Comparison of ENCODE assay signal across 19 cellular contexts in genomic region chr2:182817558-182817957, GRCh38. TPM values are rescaled to one million over a fixed set of nuclear protein-coding genes. Genes with fewer than 3 reads are reported as not detected.
DNase-seq lines count a peak whose midpoint lies in the region; FAIRE-seq and TF ChIP-seq lines count a peak whose summit lies in the region.
"Had no signal": no experiment of that assay in that cellular context is flagged by ENCODE, and none has a peak within 500 bp of the region (broad histone marks: within the 10 kb centered on the region; RNA-seq: fewer than 3 reads in every experiment).

No MANE protein-coding gene starts in this region.

- H3K9me2 ChIP-seq in neural cell (ENCODE audit: insufficient read depth, low read length): no peaks in the 10 kb centered on the region

- no peak overlapping the region for H3K4me3 Mint-ChIP-seq in chondrocyte (ENCODE audit: unreplicated experiment)
- H3K4me3 Mint-ChIP-seq in activated naive CD4-positive, alpha-beta T cell treated with anti-CD3 and anti-CD28 coated beads for 36 hours: no peak overlapping the region
- H3K4me3 Mint-ChIP-seq: CD4-positive, CD25-positive, alpha-beta regulatory T cell; IgD-negative memory B cell had no signal

- H3K27me3 ChIP-seq in neural cell (ENCODE audit: insufficient read depth, low read depth, low read length) (no peaks in the 10 kb centered on the region), small intestine (ENCODE audit: control insufficient read depth in 2 of 2, insufficient read depth in 2 of 2, low read length in 2 of 2) (no peaks in the 10 kb centered on the region), osteoblast (ENCODE audit: insufficient read depth, low read length) (peaks cover 27% of the 10 kb centered on the region)

- H3K9me3 Mint-ChIP-seq in chondrocyte (ENCODE audit: low read depth): no peaks in the 10 kb centered on the region
- H3K9me3 Mint-ChIP-seq in activated naive CD4-positive, alpha-beta T cell treated with anti-CD3 and anti-CD28 coated beads for 36 hours: no peaks in the 10 kb centered on the region
- H3K9me3 Mint-ChIP-seq: GM23338, IgD-negative memory B cell had no signal

- H2AFZ ChIP-seq in neural cell (ENCODE audit: low read depth, low read length) (no peak overlapping the region), osteoblast (ENCODE audit: low read length) (no peak overlapping the region)
- H2AFZ ChIP-seq: GM23338 had no signal

- peak; percentile 44 for FAIRE-seq in small intestine (lab: Jason Lieb, UNC)

- no peak for TF ChIP-seq EP300 in neural cell (conservative IDR thresholded peaks at IDR 0.05; ENCODE audit: poor library complexity, severe bottlenecking)

- no peaks in the 10 kb centered on the region for H3K9me3 ChIP-seq in SK-N-MC (ENCODE audit: low read depth, low read length)
- no peaks in the 10 kb centered on the region for H3K9me3 ChIP-seq in neural cell (ENCODE audit: low read length)
- H3K9me3 ChIP-seq in small intestine (ENCODE audit: control insufficient read depth, low read depth): no peaks in the 10 kb centered on the region
- no peaks in the 10 kb centered on the region for H3K9me3 ChIP-seq in osteoblast (ENCODE audit: low read depth, low read length)

- H3K4me1 Mint-ChIP-seq in chondrocyte (ENCODE audit: low read depth): peaks cover 26% of the 10 kb centered on the region
- H3K4me1 Mint-ChIP-seq in activated naive CD4-positive, alpha-beta T cell treated with anti-CD3 and anti-CD28 coated beads for 36 hours (ENCODE audit: low read depth): no peaks in the 10 kb centered on the region
- H3K4me1 Mint-ChIP-seq: CD4-positive, CD25-positive, alpha-beta regulatory T cell; IgD-negative memory B cell had no signal

- H3K27ac ChIP-seq in SK-N-MC: no peak overlapping the region
- H3K27ac ChIP-seq in neural cell (ENCODE audit: low read length): peak overlapping the region; percentile 21
- H3K27ac ChIP-seq in small intestine (ENCODE audit: low read depth in 1 of 2, low read length in 1 of 2): no peak overlapping the region
- no peak overlapping the region for H3K27ac ChIP-seq in osteoblast (ENCODE audit: low read depth, low read length)

- DNase-seq in SK-N-MC (ENCODE audit: low read depth, low spot score) (no peak), chondrocyte (ENCODE audit: low spot score) (no peak), small intestine (no peak), osteoblast (ENCODE audit: insufficient read length, low spot score, missing footprints) (no peak)
- no peak for DNase-seq in stimulated activated naive CD4-positive, alpha-beta T cell treated with Interleukin-2 at 50 U/mL for 16 hours (lab: John Stamatoyannopoulos, UW)
- no peak for DNase-seq in activated naive CD4-positive, alpha-beta T cell treated with anti-CD3 and anti-CD28 coated beads for 36 hours
- DNase-seq: CD4-positive, CD25-positive, alpha-beta regulatory T cell; DMS79; HCEC 1CT; NCI-H1105; NCI-H146; NCI-H2029; NCI-H226; NCI-H510A treated with DMSO at 0.1 percent for 48 hours; NCI-H748 treated with DMSO at 0.1 percent for 48 hours; SIG-M5 had no signal

- H4K20me1 ChIP-seq in neural cell (ENCODE audit: insufficient read depth): no peaks in the 10 kb centered on the region
- H4K20me1 ChIP-seq in osteoblast (ENCODE audit: insufficient read depth, low read length): no peaks in the 10 kb centered on the region

- intact Hi-C loops in activated naive CD4-positive, alpha-beta T cell treated with anti-CD3 and anti-CD28 coated beads for 36 hours (cut with micrococcal nuclease): no loop called here

- peak overlapping the region; percentile 75 for H3K27ac Mint-ChIP-seq in chondrocyte (ENCODE audit: unreplicated experiment)
- H3K27ac Mint-ChIP-seq in activated naive CD4-positive, alpha-beta T cell treated with anti-CD3 and anti-CD28 coated beads for 36 hours: no peak overlapping the region
- H3K27ac Mint-ChIP-seq: CD4-positive, CD25-positive, alpha-beta regulatory T cell; IgD-negative memory B cell had no signal

- H3K36me3 ChIP-seq in SK-N-MC (ENCODE audit: insufficient read depth, low read length) (no peaks in the 10 kb centered on the region), neural cell (ENCODE audit: insufficient read depth, low read length) (no peaks in the 10 kb centered on the region), small intestine (ENCODE audit: control insufficient read depth in 2 of 2, insufficient read depth in 2 of 2, low read length in 2 of 2) (no peaks in the 10 kb centered on the region), osteoblast (ENCODE audit: insufficient read depth, low read length) (no peaks in the 10 kb centered on the region)

- no peaks in the 10 kb centered on the region for H3K27me3 Mint-ChIP-seq in chondrocyte (ENCODE audit: low read depth)
- peaks cover 2% of the 10 kb centered on the region for H3K27me3 Mint-ChIP-seq in activated naive CD4-positive, alpha-beta T cell treated with anti-CD3 and anti-CD28 coated beads for 36 hours (ENCODE audit: low read depth)

- H3K9ac ChIP-seq in SK-N-MC (ENCODE audit: insufficient read length): no peak overlapping the region
- H3K9ac ChIP-seq in neural cell (ENCODE audit: low read length): no peak overlapping the region

- TF ChIP-seq CTCF in chondrocyte (IDR thresholded peaks at IDR 0.05) (no peak), neural cell (IDR thresholded peaks at IDR 0.05; ENCODE audit: poor library complexity, severe bottlenecking) (no peak), osteoblast (IDR thresholded peaks at IDR 0.05; ENCODE audit: extremely low read depth, low read depth, low read length) (no peak)

- H3K36me3 Mint-ChIP-seq in chondrocyte (ENCODE audit: low read depth): no peaks in the 10 kb centered on the region
- H3K36me3 Mint-ChIP-seq in activated naive CD4-positive, alpha-beta T cell treated with anti-CD3 and anti-CD28 coated beads for 36 hours (ENCODE audit: low read depth): no peaks in the 10 kb centered on the region
- H3K36me3 Mint-ChIP-seq: CD4-positive, CD25-positive, alpha-beta regulatory T cell; IgD-negative memory B cell had no signal

- no peak for TF ChIP-seq RAD21 in neural cell (conservative IDR thresholded peaks at IDR 0.05)

- CTCF ChIA-PET in activated naive CD4-positive, alpha-beta T cell treated with anti-CD3 and anti-CD28 coated beads for 36 hours (lab: Charles Lee): no interaction called here

- H3K79me2 ChIP-seq in neural cell (replicated peaks; ENCODE audit: insufficient read depth, low read length) (no peaks in the 10 kb centered on the region), osteoblast (ENCODE audit: insufficient read depth, low read length) (no peaks in the 10 kb centered on the region)

- H3K4me2 ChIP-seq in neural cell (ENCODE audit: low read length) (peak overlapping the region; percentile 12), osteoblast (ENCODE audit: insufficient read depth, low read length) (no peak overlapping the region)

- peak overlapping the region; percentile 11; the same call in 1 of the 2 replicates for H3K4me3 ChIP-seq in SK-N-MC
- no peak overlapping the region for H3K4me3 ChIP-seq in neural cell (ENCODE audit: low read length)
- no peak overlapping the region for H3K4me3 ChIP-seq in small intestine (ENCODE audit: low read depth in 1 of 2, low read length in 2 of 2)
- no peak overlapping the region for H3K4me3 ChIP-seq in osteoblast (ENCODE audit: insufficient read depth, low read length)
- H3K4me3 ChIP-seq: GM23338 had no signal

- H3K4me1 ChIP-seq in small intestine (ENCODE audit: control insufficient read depth in 2 of 2, insufficient read depth in 1 of 2, low read depth in 1 of 2, low read length in 1 of 2): no peaks in the 10 kb centered on the region
- no peaks in the 10 kb centered on the region for H3K4me1 ChIP-seq in osteoblast (ENCODE audit: insufficient read depth, low read length)

- WGBS in small intestine, 3 donors: 70 to 83% (median 78%) methylated on average over 2 of the region's 2 CpGs

- no peaks in the 10 kb centered on the region for H3F3A ChIP-seq in neural cell (ENCODE audit: insufficient read depth, low read length, poor library complexity, severe bottlenecking)

TF ChIP-seq in neural cell, 6 proteins besides CTCF, POLR2A, EP300 and RAD21:
- no peak for TF ChIP-seq TAF1 (IDR thresholded peaks at IDR 0.05; ENCODE audit: low read depth)
- TF ChIP-seq SMC3 (conservative IDR thresholded peaks at IDR 0.05; ENCODE audit: poor library complexity): no peak
- no peak for TF ChIP-seq EZH2 (IDR thresholded peaks at IDR 0.05; ENCODE audit: borderline replicate concordance, insufficient read depth, low read length, poor library complexity, severe bottlenecking)
- no peak for TF ChIP-seq POLR2AphosphoS5 (IDR thresholded peaks at IDR 0.05)

RNA-seq across cellular contexts. Expression of gene FRZB, which starts 48.9 kb away (rescaled TPM):
- 13.8 to 31.6 TPM (median 15.0 TPM) in 3 replicates for total RNA-seq in chondrocyte
- 2.1 and 3.5 TPM in 2 replicates for polyA plus RNA-seq in neural cell
- polyA minus RNA-seq in neural cell: 1.4 and 1.5 TPM in 2 replicates
- polyA plus RNA-seq in small intestine: 1 to 10 TPM; 1.9 to 5.2 (median 2.5) TPM
- 0.29 and 0.36 TPM in 2 replicates for total RNA-seq in osteoblast
- not detected for total RNA-seq in activated naive CD4-positive, alpha-beta T cell treated with anti-CD3 and anti-CD28 coated beads for 36 hours
- total RNA-seq: CD4-positive, CD25-positive, alpha-beta regulatory T cell had no signal
- polyA plus RNA-seq: CD4-positive, CD25-positive, alpha-beta regulatory T cell had no signal

Comparison
In these comparisons a context has a peak if more than half of its experiments do, and no peak if none do; other contexts are left out.
1. RNA of gene FRZB, which starts 48.9 kb away (total RNA-seq): 13.8 to 31.6 TPM in chondrocyte; 0.29 to 0.36 TPM in osteoblast and not detected in activated naive CD4-positive, alpha-beta T cell treated with anti-CD3 and anti-CD28 coated beads for 36 hours; every median in the first group is over 10 times any median in the second.